22 cellular contexts compared by ENCODE assay signal in the genomic region with DNA sequence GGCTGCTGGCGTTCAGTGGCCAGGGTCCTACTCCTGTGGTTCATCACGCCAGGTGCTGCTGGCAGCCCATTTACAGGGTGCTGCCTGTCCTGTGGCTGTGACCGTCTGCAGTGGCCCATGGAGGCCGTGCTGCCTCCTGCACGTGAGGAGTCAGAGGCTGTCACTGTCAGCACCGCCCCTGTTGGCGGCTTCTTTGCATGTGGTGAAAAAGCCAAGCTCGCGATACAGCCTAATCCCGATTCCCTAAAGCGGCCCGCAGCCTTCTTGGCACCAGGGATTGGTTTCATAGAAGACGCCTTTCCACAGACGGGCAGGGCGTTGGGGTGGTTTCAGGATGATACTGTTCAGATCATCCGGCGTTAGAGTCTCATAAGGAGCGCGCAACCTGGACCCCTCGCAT. TPM values are rescaled to one million over a fixed set of nuclear protein-coding genes. Genes with fewer than 3 reads are reported as not detected.
DNase-seq lines count a peak whose midpoint lies in the region; ATAC-seq and TF ChIP-seq lines count a peak whose summit lies in the region.
"Had no signal": no experiment of that assay in that cellular context is flagged by ENCODE, and none has a peak within 500 bp of the region (broad histone marks: within the 10 kb centered on the region; RNA-seq: fewer than 3 reads in every experiment).

No MANE protein-coding gene starts in this region.

- no peak overlapping the region for H4K8ac ChIP-seq in neuronal stem cell (ENCODE audit: low read depth, low read length)

- no peak overlapping the region for H2BK12ac ChIP-seq in neuronal stem cell (ENCODE audit: low read length)

- ATAC-seq in GM23338 (peak; percentile 11; the same call in 2 of the 3 replicates), esophagus mucosa (peak; percentile 15)
- ATAC-seq: A549 had no signal

- H2BK15ac ChIP-seq in neuronal stem cell (ENCODE audit: low read length): no peak overlapping the region

- H3K4me3 ChIP-seq in GM23338 (no peak overlapping the region), neuronal stem cell (ENCODE audit: low read length in 2 of 2) (peak overlapping the region in 1 of 2 donors; percentile 37), WERI-Rb-1 (ENCODE audit: low read depth, low read length) (no peak overlapping the region)
- H3K4me3 ChIP-seq: A549; BLaER1 treated with 17β-estradiol and CSF1 and Interleukin-3, amounts not matched to agents 10 nM and 100 nM; HAP-1 had no signal

- H3K79me1 ChIP-seq in neuronal stem cell (ENCODE audit: low read depth, low read length): peaks cover 10% of the 10 kb centered on the region

- H3K9me3 ChIP-seq in neuronal stem cell (replicated peaks in 1 of 2; ENCODE audit: control insufficient read depth in 2 of 2, insufficient read depth in 1 of 2, low read depth in 1 of 2, low read length in 2 of 2) (no peaks in the 10 kb centered on the region), WERI-Rb-1 (ENCODE audit: severe bottlenecking) (no peaks in the 10 kb centered on the region)
- H3K9me3 ChIP-seq: A549; BE2C; BLaER1 treated with 17β-estradiol and CSF1 and Interleukin-3, amounts not matched to agents 10 nM and 100 nM; HAP-1 had no signal

- peak overlapping the region; percentile 45 for H3K18ac ChIP-seq in neuronal stem cell (ENCODE audit: low read length)

- H2AFZ ChIP-seq in GM23338: no peak overlapping the region
- no peak overlapping the region for H2AFZ ChIP-seq in neuronal stem cell (ENCODE audit: low read length)

- H3F3A ChIP-seq in GM23338 (replicated peaks; ENCODE audit: low read depth): 0 out of 2 replicates have a peak, but pooled peaks cover 13% of the 10 kb centered on the region

- no peak overlapping the region for H2BK120ac ChIP-seq in neuronal stem cell (ENCODE audit: low read depth, low read length)

- H3K27ac ChIP-seq in GM23338 (ENCODE audit: low read depth) (0 out of 2 replicates have a peak overlapping the region, but pooled peaks have one; percentile 26), VCaP (peak overlapping the region; percentile 18; the same call in 1 of the 2 replicates), neuronal stem cell (replicated peaks; ENCODE audit: low read length) (no peak overlapping the region), WERI-Rb-1 (no peak overlapping the region)
- H3K27ac ChIP-seq: A549; BLaER1 treated with 17β-estradiol and CSF1 and Interleukin-3, amounts not matched to agents 10 nM and 100 nM had no signal

- H3K4me1 ChIP-seq in GM23338 (ENCODE audit: insufficient read depth) (no peaks in the 10 kb centered on the region; the same call in 1 of the 2 replicates), neuronal stem cell (ENCODE audit: control insufficient read depth in 2 of 2, insufficient read depth in 1 of 2, low read depth in 1 of 2, low read length in 2 of 2) (peaks cover 7 to 8% of the 10 kb centered on the region in 2 donors)

- H3K4me1 Mint-ChIP-seq in GM23338 (peaks cover 24% of the 10 kb centered on the region), osteocyte (ENCODE audit: unreplicated experiment) (peaks cover 20% of the 10 kb centered on the region)

- peaks cover 1% of the 10 kb centered on the region; the same call in 1 of the 2 replicates for H4K20me1 ChIP-seq in GM23338 (replicated peaks; ENCODE audit: insufficient read depth)

- H2AK5ac ChIP-seq in neuronal stem cell (ENCODE audit: low read depth, low read length): no peak overlapping the region

- H4K91ac ChIP-seq in neuronal stem cell (ENCODE audit: low read depth, low read length, poor library complexity): no peak overlapping the region

- H3K36me3 Mint-ChIP-seq in GM23338 (ENCODE audit: low read depth): peaks cover 15% of the 10 kb centered on the region
- H3K36me3 Mint-ChIP-seq in osteocyte (ENCODE audit: unreplicated experiment): peaks cover 15% of the 10 kb centered on the region

- H3K36me3 ChIP-seq in GM23338 (ENCODE audit: insufficient read depth) (no peaks in the 10 kb centered on the region), neuronal stem cell (replicated peaks in 1 of 2; ENCODE audit: control insufficient read depth in 2 of 2, insufficient read depth in 2 of 2, low read length in 2 of 2) (peaks cover 11 to 49% of the 10 kb centered on the region in 2 donors), WERI-Rb-1 (peaks cover 9% of the 10 kb centered on the region)
- H3K36me3 ChIP-seq: BE2C, HAP-1 had no signal

- H3K27me3 ChIP-seq in GM23338 (ENCODE audit: insufficient read depth) (no peaks in the 10 kb centered on the region), neuronal stem cell (ENCODE audit: control insufficient read depth in 3 of 3, insufficient read depth in 3 of 3, low read depth in 1 of 3, low read length in 3 of 3) (no peaks in the 10 kb centered on the region), WERI-Rb-1 (ENCODE audit: insufficient read depth, low read depth, severe bottlenecking) (no peaks in the 10 kb centered on the region)
- H3K27me3 ChIP-seq: BE2C; BLaER1 treated with 17β-estradiol and CSF1 and Interleukin-3, amounts not matched to agents 10 nM and 100 nM had no signal

- peak overlapping the region; percentile 61 for H3K9ac ChIP-seq in neuronal stem cell (ENCODE audit: low read depth, low read length, poor library complexity)
- H3K9ac ChIP-seq: BLaER1 treated with 17β-estradiol and CSF1 and Interleukin-3, amounts not matched to agents 10 nM and 100 nM had no signal

- peaks cover 16% of the 10 kb centered on the region for H3K27me3 Mint-ChIP-seq in GM23338 (ENCODE audit: insufficient read depth, low read depth, poor library complexity)
- no peaks in the 10 kb centered on the region for H3K27me3 Mint-ChIP-seq in osteocyte (ENCODE audit: unreplicated experiment)
- H3K27me3 Mint-ChIP-seq: CD4-positive, alpha-beta T cell; CD8-positive, alpha-beta memory T cell had no signal

- H3K23ac ChIP-seq in neuronal stem cell (ENCODE audit: low read depth, low read length, poor library complexity): peak overlapping the region; percentile 29

- H3K4me2 ChIP-seq in GM23338 (no peak overlapping the region), neuronal stem cell (ENCODE audit: insufficient read depth, low read length, poor library complexity, severe bottlenecking) (no peak overlapping the region)
- H3K4me2 ChIP-seq: A549; BLaER1 treated with 17β-estradiol and CSF1 and Interleukin-3, amounts not matched to agents 10 nM and 100 nM had no signal

- no peak for DNase-seq in GM23338 (ENCODE audit: low spot score)
- DNase-seq in neuronal stem cell (ENCODE audit: low spot score): no peak
- no peak for DNase-seq in WERI-Rb-1
- DNase-seq in osteocyte (ENCODE audit: extremely low spot score, unreplicated experiment): no peak
- DNase-seq in effector CD8-positive, alpha-beta T cell (lab: John Stamatoyannopoulos, UW): no peak
- DNase-seq: 8988T; ACHN; AML-193; BE2C; CD4-positive, alpha-beta T cell; CD8-positive, alpha-beta memory T cell; DMS 273 treated with DMSO at 0.1 percent for 48 hours; DMS79; EL; GF-D8; HFFc6 had no signal

- no peak for TF ChIP-seq CTCF in GM23338 (conservative IDR thresholded peaks at IDR 0.05; ENCODE audit: low read depth in 2 of 2)
- TF ChIP-seq CTCF in VCaP (conservative IDR thresholded peaks at IDR 0.05): no peak
- no peak for TF ChIP-seq CTCF in WERI-Rb-1 (IDR thresholded peaks at IDR 0.05; ENCODE audit: low read depth, low read length)
- no peak for TF ChIP-seq CTCF in osteocyte (IDR thresholded peaks at IDR 0.05)

- no peaks in the 10 kb centered on the region; the same call in 2 of the 3 replicates for H3K9me3 Mint-ChIP-seq in GM23338
- H3K9me3 Mint-ChIP-seq in osteocyte (ENCODE audit: unreplicated experiment): no peaks in the 10 kb centered on the region
- H3K9me3 Mint-ChIP-seq: CD4-positive, alpha-beta T cell; CD8-positive, alpha-beta memory T cell; HFFc6 had no signal

- WGBS in neuronal stem cell (ENCODE audit: extremely low coverage in 2 of 2, insufficient read length in 2 of 2, insufficient replicate concordance in 1 of 2), 2 donors: no CpG with 5 or more reads among the region's 20 CpGs

- H3K27ac Mint-ChIP-seq in GM23338 (no peak overlapping the region; the same call in 1 of the 2 replicates), osteocyte (ENCODE audit: unreplicated experiment) (no peak overlapping the region)
- H3K27ac Mint-ChIP-seq: CD14-positive monocyte; CD4-positive, alpha-beta T cell; HFFc6 had no signal

- no peak overlapping the region for H3K4ac ChIP-seq in neuronal stem cell (ENCODE audit: low read length)

- no peak overlapping the region for H2BK5ac ChIP-seq in neuronal stem cell (ENCODE audit: low read length)

- no peak overlapping the region for H3K14ac ChIP-seq in neuronal stem cell (ENCODE audit: low read length)

- H3K9me2 ChIP-seq in GM23338 (ENCODE audit: insufficient read depth): no peaks in the 10 kb centered on the region

- H3K4me3 Mint-ChIP-seq in GM23338 (no peak overlapping the region), osteocyte (ENCODE audit: unreplicated experiment) (no peak overlapping the region)
- H3K4me3 Mint-ChIP-seq: CD14-positive monocyte; CD4-positive, alpha-beta T cell; CD8-positive, alpha-beta memory T cell; HFFc6 had no signal

- H3K79me2 ChIP-seq in GM23338 (replicated peaks; ENCODE audit: insufficient read depth): no peaks in the 10 kb centered on the region; the same call in 1 of the 2 replicates

RNA-seq across cellular contexts. Expression of gene RAB11FIP3, which starts 35.3 kb away (rescaled TPM):
- total RNA-seq in GM23338 (2014; rRNA removed; shearing (Covaris generic)): 27.9 and 29.2 TPM in 2 replicates
- 3.2 and 4.4 TPM in 2 replicates for polyA plus RNA-seq in GM23338 (2016; fragmentation: Nextera tagmentation; extraction: Ambion mirVana)
- 6.3 TPM for total RNA-seq in esophagus mucosa
- 24.4 TPM for polyA plus RNA-seq in neuronal stem cell (2013, experiment 1 of 2)
- polyA plus RNA-seq in neuronal stem cell (2013, experiment 2 of 2): 24.0 TPM
- 60.2 and 65.2 TPM in 2 replicates for total RNA-seq in osteocyte

RNA-seq across cellular contexts. Expression of gene DECR2, which starts 59.1 kb away (rescaled TPM):
- 17.9 and 26.9 TPM in 2 replicates for total RNA-seq in GM23338 (2014; rRNA removed; shearing (Covaris generic))
- 19.0 and 20.3 TPM in 2 replicates for polyA plus RNA-seq in GM23338 (2016; fragmentation: Nextera tagmentation; extraction: Ambion mirVana)
- total RNA-seq in esophagus mucosa (8.4 TPM), osteocyte (23.4 and 23.9 TPM in 2 replicates)
- 17.1 TPM for polyA plus RNA-seq in neuronal stem cell (2013, experiment 1 of 2)
- polyA plus RNA-seq in neuronal stem cell (2013, experiment 2 of 2): 17.8 TPM

Comparison
In these comparisons a context has a peak if more than half of its experiments do, and no peak if none do; other contexts are left out.
1. H3K27ac ChIP-seq: peak in GM23338 (single experiment) and VCaP (single experiment); none in neuronal stem cell (single experiment) and WERI-Rb-1 (single experiment).